1 cellular context compared by ENCODE assay signal in the genomic region with DNA sequence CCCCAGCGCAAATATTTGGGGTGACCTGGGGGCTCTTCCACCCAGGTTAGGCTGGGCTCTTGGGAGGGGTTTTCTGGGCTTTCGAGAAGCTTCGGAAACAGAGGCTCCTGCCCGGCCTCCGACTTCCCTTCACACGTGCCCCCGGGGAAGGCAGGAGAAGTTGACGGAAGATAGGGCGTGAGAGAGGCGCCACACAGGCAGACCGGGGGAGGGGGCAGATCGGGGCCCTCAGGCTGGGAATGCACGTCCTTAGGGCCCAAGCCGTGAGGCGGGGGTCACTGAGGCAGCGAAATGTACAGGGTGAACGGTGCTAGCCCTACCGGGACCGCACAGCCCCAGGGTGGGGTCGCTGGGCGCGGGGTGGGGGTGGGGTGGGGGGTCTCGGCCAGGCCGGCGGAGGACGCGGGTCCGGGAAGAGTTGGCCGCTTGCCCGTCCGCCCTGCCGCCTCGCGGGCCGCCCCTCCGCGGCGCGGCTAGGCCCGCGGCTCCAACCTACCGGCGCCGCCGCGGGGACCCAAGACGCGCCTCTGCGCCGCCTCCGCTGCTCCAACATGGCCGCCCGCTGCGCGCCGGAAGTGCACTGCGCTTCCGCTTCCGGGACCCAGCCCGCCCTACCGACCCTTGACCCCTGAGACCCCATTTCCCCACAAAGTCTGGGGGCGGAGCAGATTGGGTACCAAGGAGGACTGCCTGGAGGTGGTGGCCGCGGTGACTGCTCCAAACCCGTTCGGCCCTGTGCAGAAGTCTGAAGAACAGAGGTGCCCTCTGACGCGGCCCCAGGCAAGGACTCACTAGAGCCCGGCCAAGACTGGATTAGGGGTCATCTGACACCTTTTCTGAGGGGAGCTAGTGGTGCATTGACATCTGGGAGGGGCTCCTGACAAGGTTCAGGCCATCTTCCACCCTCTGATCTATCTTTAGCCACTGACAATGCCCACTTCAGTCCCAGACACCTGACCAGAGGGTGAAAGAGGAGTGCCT.
TF ChIP-seq lines count a peak whose summit lies in the region.

Gene CCDC71, minus strand, starts transcription at position 561 of the 981 bp plus-strand sequence. CDS start 2,123 bp downstream, outside the sequence.

TF ChIP-seq in HepG2, 621 proteins besides CTCF, POLR2A, EP300 and RAD21 (continued from another document and continues in another):
- TF ChIP-seq, protein P1, sequence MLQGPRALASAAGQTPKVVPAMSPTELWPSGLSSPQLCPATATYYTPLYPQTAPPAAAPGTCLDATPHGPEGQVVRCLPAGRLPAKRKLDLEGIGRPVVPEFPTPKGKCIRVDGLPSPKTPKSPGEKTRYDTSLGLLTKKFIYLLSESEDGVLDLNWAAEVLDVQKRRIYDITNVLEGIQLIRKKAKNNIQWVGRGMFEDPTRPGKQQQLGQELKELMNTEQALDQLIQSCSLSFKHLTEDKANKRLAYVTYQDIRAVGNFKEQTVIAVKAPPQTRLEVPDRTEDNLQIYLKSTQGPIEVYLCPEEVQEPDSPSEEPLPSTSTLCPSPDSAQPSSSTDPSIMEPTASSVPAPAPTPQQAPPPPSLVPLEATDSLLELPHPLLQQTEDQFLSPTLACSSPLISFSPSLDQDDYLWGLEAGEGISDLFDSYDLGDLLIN (CRISPR knock-in tag; IDR thresholded peaks at IDR 0.05; ENCODE audit: borderline replicate concordance) = no peak
- TF ChIP-seq THRA (CRISPR knock-in tag; IDR thresholded peaks at IDR 0.05; ENCODE audit: borderline replicate concordance) (peak; percentile 35; the same call in 1 of the 2 replicates), SYNCRIP (IDR thresholded peaks at IDR 0.05; ENCODE audit: insufficient read depth, low read depth, low read length) (no peak), RARG (CRISPR knock-in tag; IDR thresholded peaks at IDR 0.05; ENCODE audit: low read depth) (no peak), ATM (IDR thresholded peaks at IDR 0.05; ENCODE audit: borderline replicate concordance) (no peak), DZIP1 (CRISPR knock-in tag; IDR thresholded peaks at IDR 0.05) (peak; percentile 67; the same call in 1 of the 2 replicates), TBL1XR1 (IDR thresholded peaks at IDR 0.05; ENCODE audit: borderline replicate concordance, low read length, partially characterized antibody) (no peak), ZNF296 (CRISPR knock-in tag; conservative IDR thresholded peaks at IDR 0.05) (no peak), ZNF660 (CRISPR knock-in tag; IDR thresholded peaks at IDR 0.05; ENCODE audit: borderline replicate concordance, low read depth) (no peak), ZNF841 (CRISPR knock-in tag; IDR thresholded peaks at IDR 0.05; ENCODE audit: borderline replicate concordance) (no peak), ZNF430 (CRISPR knock-in tag; IDR thresholded peaks at IDR 0.05) (no peak), MXD4 (CRISPR knock-in tag; IDR thresholded peaks at IDR 0.05) (0 out of 2 replicates have a peak, but pooled peaks have one; percentile 21), FOXC1 (CRISPR knock-in tag; IDR thresholded peaks at IDR 0.05; ENCODE audit: borderline replicate concordance) (no peak; the same call in 1 of the 2 replicates), KDM2A (CRISPR knock-in tag; IDR thresholded peaks at IDR 0.05; ENCODE audit: borderline replicate concordance, low read depth) (peak; percentile 87), ATAD3A (CRISPR knock-in tag; IDR thresholded peaks at IDR 0.05) (no peak), SALL2 (CRISPR knock-in tag; IDR thresholded peaks at IDR 0.05) (no peak; the same call in 1 of the 2 replicates), DR1 (CRISPR knock-in tag; IDR thresholded peaks at IDR 0.05) (no peak), PHF20 (CRISPR knock-in tag; IDR thresholded peaks at IDR 0.05) (peak; percentile 94), ZNF619 (CRISPR knock-in tag; IDR thresholded peaks at IDR 0.05) (no peak), BORCS8-MEF2B (CRISPR knock-in tag; IDR thresholded peaks at IDR 0.05) (no peak), NAIF1 (CRISPR knock-in tag; IDR thresholded peaks at IDR 0.05; ENCODE audit: borderline replicate concordance) (no peak), HOMEZ (CRISPR knock-in tag; IDR thresholded peaks at IDR 0.05; ENCODE audit: low read depth) (no peak; the same call in 1 of the 2 replicates), ARID4A (CRISPR knock-in tag; IDR thresholded peaks at IDR 0.05; ENCODE audit: borderline replicate concordance) (peak; percentile 66; the same call in 1 of the 2 replicates), ZNF101 (CRISPR knock-in tag; IDR thresholded peaks at IDR 0.05; ENCODE audit: borderline replicate concordance, low read depth) (no peak), ZNF713 (CRISPR knock-in tag; IDR thresholded peaks at IDR 0.05) (no peak; the same call in 1 of the 2 replicates), DMTF1 (CRISPR knock-in tag; IDR thresholded peaks at IDR 0.05) (no peak), ZNF883 (CRISPR knock-in tag; IDR thresholded peaks at IDR 0.05; ENCODE audit: not compliant biosample characterization) (peak; percentile 65), KLF9 (CRISPR knock-in tag; IDR thresholded peaks at IDR 0.05; ENCODE audit: low read depth) (no peak)
- TF ChIP-seq, protein P2, sequence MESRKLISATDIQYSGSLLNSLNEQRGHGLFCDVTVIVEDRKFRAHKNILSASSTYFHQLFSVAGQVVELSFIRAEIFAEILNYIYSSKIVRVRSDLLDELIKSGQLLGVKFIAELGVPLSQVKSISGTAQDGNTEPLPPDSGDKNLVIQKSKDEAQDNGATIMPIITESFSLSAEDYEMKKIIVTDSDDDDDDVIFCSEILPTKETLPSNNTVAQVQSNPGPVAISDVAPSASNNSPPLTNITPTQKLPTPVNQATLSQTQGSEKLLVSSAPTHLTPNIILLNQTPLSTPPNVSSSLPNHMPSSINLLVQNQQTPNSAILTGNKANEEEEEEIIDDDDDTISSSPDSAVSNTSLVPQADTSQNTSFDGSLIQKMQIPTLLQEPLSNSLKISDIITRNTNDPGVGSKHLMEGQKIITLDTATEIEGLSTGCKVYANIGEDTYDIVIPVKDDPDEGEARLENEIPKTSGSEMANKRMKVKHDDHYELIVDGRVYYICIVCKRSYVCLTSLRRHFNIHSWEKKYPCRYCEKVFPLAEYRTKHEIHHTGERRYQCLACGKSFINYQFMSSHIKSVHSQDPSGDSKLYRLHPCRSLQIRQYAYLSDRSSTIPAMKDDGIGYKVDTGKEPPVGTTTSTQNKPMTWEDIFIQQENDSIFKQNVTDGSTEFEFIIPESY (CRISPR knock-in tag; IDR thresholded peaks at IDR 0.05) = no peak
- TF ChIP-seq, protein P3, sequence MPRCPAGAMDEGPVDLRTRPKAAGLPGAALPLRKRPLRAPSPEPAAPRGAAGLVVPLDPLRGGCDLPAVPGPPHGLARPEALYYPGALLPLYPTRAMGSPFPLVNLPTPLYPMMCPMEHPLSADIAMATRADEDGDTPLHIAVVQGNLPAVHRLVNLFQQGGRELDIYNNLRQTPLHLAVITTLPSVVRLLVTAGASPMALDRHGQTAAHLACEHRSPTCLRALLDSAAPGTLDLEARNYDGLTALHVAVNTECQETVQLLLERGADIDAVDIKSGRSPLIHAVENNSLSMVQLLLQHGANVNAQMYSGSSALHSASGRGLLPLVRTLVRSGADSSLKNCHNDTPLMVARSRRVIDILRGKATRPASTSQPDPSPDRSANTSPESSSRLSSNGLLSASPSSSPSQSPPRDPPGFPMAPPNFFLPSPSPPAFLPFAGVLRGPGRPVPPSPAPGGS (CRISPR knock-in tag; IDR thresholded peaks at IDR 0.05) = no peak
- TF ChIP-seq, protein P4, sequence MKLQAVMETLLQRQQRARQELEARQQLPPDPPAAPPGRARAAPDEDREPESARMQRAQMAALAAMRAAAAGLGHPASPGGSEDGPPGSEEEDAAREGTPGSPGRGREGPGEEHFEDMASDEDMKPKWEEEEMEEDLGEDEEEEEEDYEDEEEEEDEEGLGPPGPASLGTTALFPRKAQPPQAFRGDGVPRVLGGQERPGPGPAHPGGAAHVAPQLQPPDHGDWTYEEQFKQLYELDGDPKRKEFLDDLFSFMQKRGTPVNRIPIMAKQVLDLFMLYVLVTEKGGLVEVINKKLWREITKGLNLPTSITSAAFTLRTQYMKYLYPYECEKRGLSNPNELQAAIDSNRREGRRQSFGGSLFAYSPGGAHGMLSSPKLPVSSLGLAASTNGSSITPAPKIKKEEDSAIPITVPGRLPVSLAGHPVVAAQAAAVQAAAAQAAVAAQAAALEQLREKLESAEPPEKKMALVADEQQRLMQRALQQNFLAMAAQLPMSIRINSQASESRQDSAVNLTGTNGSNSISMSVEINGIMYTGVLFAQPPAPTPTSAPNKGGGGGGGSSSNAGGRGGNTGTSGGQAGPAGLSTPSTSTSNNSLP (IDR thresholded peaks at IDR 0.05; ENCODE audit: low read depth, low read length) = no peak
